In genomic region chr2:232438951-232439757, GRCh38 we compare ENCODE assay signal across 8 cellular contexts. TPM values are rescaled to one million over a fixed set of nuclear protein-coding genes. Genes with fewer than 3 reads are reported as not detected.
DNase-seq lines count a peak whose midpoint lies in the region; ATAC-seq and TF ChIP-seq lines count a peak whose summit lies in the region.

No MANE protein-coding gene starts in this region.

- H3K14ac ChIP-seq in trophoblast cell (ENCODE audit: low read length), result no peak overlapping the region

- H3K27ac ChIP-seq in WERI-Rb-1 (no peak overlapping the region), trophoblast cell (ENCODE audit: low read depth, low read length) (no peak overlapping the region)

- H3K79me1 ChIP-seq in trophoblast cell (ENCODE audit: low read length), result no peaks in the 10 kb centered on the region

- TF ChIP-seq CTCF in WERI-Rb-1 (IDR thresholded peaks at IDR 0.05; ENCODE audit: low read depth, low read length), result peak; percentile 44; the same call in 1 of the 2 replicates

- H2BK120ac ChIP-seq in trophoblast cell (ENCODE audit: insufficient read depth, low read length, poor library complexity), result no peak overlapping the region

- no peak overlapping the region for H4K8ac ChIP-seq in trophoblast cell (ENCODE audit: low read depth, low read length)

- peaks cover 0 to 3% of the 10 kb centered on the region in 2 experiments for H3K4me1 ChIP-seq in trophoblast cell (ENCODE audit: control insufficient read depth in 1 of 2, insufficient read depth in 2 of 2, low read length in 2 of 2)

- H3K9me3 ChIP-seq in WERI-Rb-1 (ENCODE audit: severe bottlenecking) (no peaks in the 10 kb centered on the region), trophoblast cell (ENCODE audit: insufficient read depth, low read depth, low read length) (peaks cover 5% of the 10 kb centered on the region)

- no CpG with 5 or more reads among the region's 22 CpGs for WGBS in trophoblast cell (ENCODE audit: extremely low coverage, insufficient coverage, insufficient read length)

- H2AK5ac ChIP-seq in trophoblast cell (ENCODE audit: low read length), result peak overlapping the region; percentile 55

- no peak overlapping the region for H3K4ac ChIP-seq in trophoblast cell (ENCODE audit: low read depth, low read length)

- no peak overlapping the region for H4K12ac ChIP-seq in trophoblast cell (ENCODE audit: low read depth, low read length)

- H3K9ac ChIP-seq in trophoblast cell (ENCODE audit: low read length), result no peak overlapping the region

- ATAC-seq in HG02798 (IDR thresholded peaks at IDR 0.05; ENCODE audit: poor library complexity, unreplicated experiment), result no peak
- no peak for ATAC-seq in HG03025 (IDR thresholded peaks at IDR 0.05; ENCODE audit: low FRiP score, unreplicated experiment)

- no peaks in the 10 kb centered on the region for H3K27me3 ChIP-seq in WERI-Rb-1 (ENCODE audit: insufficient read depth, low read depth, severe bottlenecking)
- no peaks in the 10 kb centered on the region for H3K27me3 ChIP-seq in trophoblast cell (ENCODE audit: insufficient read depth, low read length)

- peak; percentile 43 for DNase-seq in DMS 273 (lab: John Stamatoyannopoulos, UW; ENCODE audit: unreplicated experiment)
- no peak for DNase-seq in DMS 273 treated with DMSO at 0.1 percent for 48 hours (lab: John Stamatoyannopoulos, UW)
- peak; percentile 67 for DNase-seq in WERI-Rb-1
- peak; percentile 26 to 60 for DNase-seq in erythroblast (lab: John Stamatoyannopoulos, UW)
- peak; percentile 30 to 56 for DNase-seq in trophoblast cell
- no peak for DNase-seq in cerebellum (ENCODE audit: low spot score)

- no peak overlapping the region for H2AFZ ChIP-seq in trophoblast cell (ENCODE audit: insufficient read depth, low read length, poor library complexity)

- H3K4me2 ChIP-seq in trophoblast cell (ENCODE audit: low read length), result no peak overlapping the region

- no peak overlapping the region for H3K18ac ChIP-seq in trophoblast cell (ENCODE audit: low read length)

- H2BK5ac ChIP-seq in trophoblast cell (ENCODE audit: low read depth, low read length, poor library complexity), result no peak overlapping the region

- H3K36me3 ChIP-seq in WERI-Rb-1 (no peaks in the 10 kb centered on the region), trophoblast cell (ENCODE audit: control insufficient read depth in 1 of 2, insufficient read depth in 2 of 2, low read length in 2 of 2) (no peaks in the 10 kb centered on the region)

- H3K4me3 ChIP-seq in WERI-Rb-1 (ENCODE audit: low read depth, low read length), result no peak overlapping the region
- no peak overlapping the region for H3K4me3 ChIP-seq in trophoblast cell (ENCODE audit: low read depth, low read length)

- no peak for TF ChIP-seq POLR2A in erythroblast (IDR thresholded peaks at IDR 0.05; ENCODE audit: low read length)

- H4K91ac ChIP-seq in trophoblast cell (ENCODE audit: low read depth, low read length), result no peak overlapping the region

- no peaks in the 10 kb centered on the region for H3K79me2 ChIP-seq in trophoblast cell (ENCODE audit: control insufficient read depth, insufficient read depth, low read length, poor library complexity)

- no peak overlapping the region for H2BK12ac ChIP-seq in trophoblast cell (ENCODE audit: low read length)

- H3K23ac ChIP-seq in trophoblast cell (ENCODE audit: low read length), result no peak overlapping the region

RNA-seq across cellular contexts. Expression of gene ALPI, which starts 16.8 kb away (rescaled TPM):
- polyA plus RNA-seq in trophoblast cell (2013), result not detected in 2 replicates
- not detected for total RNA-seq in cerebellum

RNA-seq across cellular contexts. Expression of gene ALPG, which starts 32.5 kb away (rescaled TPM):
- polyA plus RNA-seq in trophoblast cell (2013), result 0.11 TPM in 2 replicates
- total RNA-seq in cerebellum, result not detected

RNA-seq across cellular contexts. Expression of gene ECEL1, which starts 48.5 kb away (rescaled TPM):
- polyA plus RNA-seq in trophoblast cell (2013), result 0.04 and 0.07 TPM in 2 replicates
- total RNA-seq in cerebellum, result 6.5 TPM

Comparison
In these comparisons a context has a peak if more than half of its experiments do, and no peak if none do; other contexts are left out.
1. DNase-seq: peak in DMS 273 (single experiment), WERI-Rb-1 (single experiment), erythroblast (2 of 2) and trophoblast cell (2 of 2); none in DMS 273 treated with DMSO at 0.1 percent for 48 hours (single experiment) and cerebellum (single experiment).